1 cellular context compared by ENCODE assay signal in the genomic region with DNA sequence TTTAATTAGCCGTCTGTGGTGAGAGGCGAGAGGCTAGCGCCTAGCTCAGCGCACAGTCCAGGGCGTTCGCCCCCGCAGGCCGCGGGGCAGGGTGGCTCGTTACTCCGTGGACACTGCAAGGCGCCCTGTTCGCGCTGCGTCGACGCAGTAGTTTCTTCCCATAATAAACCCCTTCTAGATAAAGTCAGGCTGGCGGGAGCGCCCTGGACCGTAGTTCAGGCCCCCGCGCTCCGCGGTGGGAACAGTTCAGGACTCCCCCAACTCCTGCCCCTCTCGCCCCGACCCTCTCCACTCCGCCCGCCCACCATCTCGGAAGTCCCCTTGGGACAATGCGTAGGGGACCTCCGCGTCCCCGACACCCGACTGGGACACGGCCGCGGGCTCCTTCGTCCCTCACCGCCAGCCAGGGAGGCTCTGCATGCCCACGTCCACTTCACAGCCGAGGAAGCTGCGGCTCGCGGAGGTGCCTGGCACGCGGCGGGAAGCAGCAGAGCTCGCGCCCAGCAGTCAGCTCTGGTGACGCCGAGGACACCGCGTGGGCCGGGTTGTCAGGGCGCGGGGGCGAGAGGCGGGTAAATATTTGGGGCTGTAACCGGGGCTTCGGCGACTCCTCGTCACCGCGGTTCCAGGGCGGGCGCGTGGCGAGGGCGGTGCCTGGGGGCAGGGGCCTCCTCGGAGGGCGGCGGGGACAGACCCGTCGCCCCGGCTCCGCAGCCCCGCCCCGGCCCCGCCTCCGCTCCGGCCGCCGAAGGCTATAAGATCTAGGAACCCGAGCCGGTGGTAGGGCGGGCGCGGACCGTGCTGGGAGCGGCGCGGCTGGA.
TF ChIP-seq lines count a peak whose summit lies in the region.

Gene RGCC, plus strand, starts transcription at position 783 of the 821 bp plus-strand sequence. CDS start 158 bp downstream, outside the sequence.

TF ChIP-seq in WTC11, 78 proteins besides CTCF, POLR2A, EP300 and RAD21 (continued from another document):
- TF ChIP-seq ATF2 (CRISPR knock-in tag; IDR thresholded peaks at IDR 0.05; ENCODE audit: borderline replicate concordance, low read depth) (no peak), ZNF396 (CRISPR knock-in tag; IDR thresholded peaks at IDR 0.05; ENCODE audit: borderline replicate concordance) (no peak), ATF1 (CRISPR knock-in tag; IDR thresholded peaks at IDR 0.05) (no peak), CBFB (CRISPR knock-in tag; IDR thresholded peaks at IDR 0.05; ENCODE audit: low read depth) (0 out of 2 replicates have a peak, but pooled peaks have one; percentile 16)
